ENCODE assay signal across 23 cellular contexts in the genomic region with DNA sequence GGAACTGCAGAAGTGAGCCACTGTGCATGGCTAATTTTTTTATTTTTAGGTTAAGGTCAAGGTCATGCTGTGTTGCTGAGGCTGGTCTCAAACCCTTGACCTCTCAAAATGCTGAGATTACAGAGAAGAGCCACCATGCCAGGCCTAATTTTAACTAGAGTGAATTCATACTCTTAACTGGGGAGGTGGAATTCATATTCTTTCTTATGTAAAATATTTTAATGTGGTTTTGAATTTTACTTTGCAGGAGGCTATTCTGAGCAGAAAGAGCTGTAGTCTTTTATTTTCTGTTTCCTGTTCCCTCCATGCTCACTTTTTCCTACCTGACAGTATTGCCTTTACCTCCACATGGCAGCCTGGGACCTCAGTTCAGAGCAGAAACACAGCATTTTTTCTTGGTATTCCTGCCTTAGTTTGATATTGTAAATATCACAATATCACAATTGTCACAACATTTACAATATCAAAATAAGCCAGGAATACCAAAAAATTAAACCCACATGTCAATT.
"Had no signal": no experiment of that assay in that cellular context is flagged by ENCODE, and none has a peak within 500 bp of the region (broad histone marks: within the 10 kb centered on the region; RNA-seq: fewer than 3 reads in every experiment).

No MANE protein-coding gene starts in this region.

- ATAC-seq: esophagus mucosa; heart right ventricle; left cardiac atrium; lower lobe of right lung; natural killer cell treated with Interleukin-12 subunit alpha and Interleukin-12 subunit beta and Interleukin-15 and Interleukin-18, amount 100 ng/mL, for 72 hours; pancreas; right cardiac atrium had no signal

- H3K27me3 Mint-ChIP-seq: progenitor cell of endocrine pancreas had no signal

- H3K4me3 Mint-ChIP-seq: natural killer cell treated with Interleukin-12 subunit alpha and Interleukin-12 subunit beta and Interleukin-15 and Interleukin-18, amount 100 ng/mL, for 72 hours had no signal

- H3K36me3 ChIP-seq: heart right ventricle, left ventricle myocardium inferior, lower lobe of right lung, pancreas, stomach, thoracic aorta, transverse colon had no signal

- H3K27me3 ChIP-seq: pancreas, transverse colon had no signal

- H3K36me3 Mint-ChIP-seq: natural killer cell treated with Interleukin-12 subunit alpha and Interleukin-12 subunit beta and Interleukin-15 and Interleukin-18, amount 100 ng/mL, for 72 hours had no signal

- DNase-seq: effector CD4-positive, alpha-beta T cell; heart right ventricle; hypothalamus; kidney; left cardiac atrium; left ventricle myocardium inferior; lower lobe of right lung; mesenchymal stem cell; midbrain; occipital lobe; pancreas; right cardiac atrium; small intestine; stimulated activated CD4-positive, alpha-beta T cell treated with anti-CD3 and anti-CD28 coated beads, Interleukin-12 subunit alpha, Interleukin-12 subunit beta, amount 100 ng/mL, for 4 hours; stimulated activated naive CD4-positive, alpha-beta T cell; stomach; substantia nigra; transverse colon had no signal

- H3K27ac Mint-ChIP-seq: natural killer cell treated with Interleukin-12 subunit alpha and Interleukin-12 subunit beta and Interleukin-15 and Interleukin-18, amount 100 ng/mL, for 72 hours; progenitor cell of endocrine pancreas had no signal

- H3K4me1 ChIP-seq: lower lobe of right lung, transverse colon had no signal

- H3K9me3 ChIP-seq: heart right ventricle, left ventricle myocardium inferior, lower lobe of right lung, pancreas, stomach, thoracic aorta, transverse colon had no signal

- H3K4me3 ChIP-seq: coronary artery, heart right ventricle, left ventricle myocardium inferior, lower lobe of right lung, pancreas, stomach, thoracic aorta, transverse colon had no signal

- H3K27ac ChIP-seq: coronary artery, heart right ventricle, left ventricle myocardium inferior, lower lobe of right lung, pancreas, stomach, thoracic aorta, transverse colon had no signal

- H3K9me3 Mint-ChIP-seq: natural killer cell treated with Interleukin-12 subunit alpha and Interleukin-12 subunit beta and Interleukin-15 and Interleukin-18, amount 100 ng/mL, for 72 hours had no signal
